1 cellular context compared by ENCODE assay signal in genomic region chr4:566508-567295, GRCh38.
TF ChIP-seq lines count a peak whose summit lies in the region.

No MANE protein-coding gene starts in this region.

TF ChIP-seq in IMR-90, 13 proteins besides CTCF, POLR2A, EP300 and RAD21 (continued from another document):
- TF ChIP-seq USF2 (IDR thresholded peaks at IDR 0.05; ENCODE audit: low read depth, low read length) (no peak), BHLHE40 (IDR thresholded peaks at IDR 0.05; ENCODE audit: low read depth, low read length) (no peak), MAFK (IDR thresholded peaks at IDR 0.05; ENCODE audit: low read depth, low read length) (no peak), RCOR1 (IDR thresholded peaks at IDR 0.05; ENCODE audit: insufficient replicate concordance, low read length) (no peak), CHD1 (IDR thresholded peaks at IDR 0.05; ENCODE audit: low read depth, low read length) (no peak), MAZ (IDR thresholded peaks at IDR 0.05; ENCODE audit: borderline replicate concordance, low read depth, low read length) (no peak), FOS (IDR thresholded peaks at IDR 0.05; ENCODE audit: low read depth, low read length) (no peak)
